In the genomic region with DNA sequence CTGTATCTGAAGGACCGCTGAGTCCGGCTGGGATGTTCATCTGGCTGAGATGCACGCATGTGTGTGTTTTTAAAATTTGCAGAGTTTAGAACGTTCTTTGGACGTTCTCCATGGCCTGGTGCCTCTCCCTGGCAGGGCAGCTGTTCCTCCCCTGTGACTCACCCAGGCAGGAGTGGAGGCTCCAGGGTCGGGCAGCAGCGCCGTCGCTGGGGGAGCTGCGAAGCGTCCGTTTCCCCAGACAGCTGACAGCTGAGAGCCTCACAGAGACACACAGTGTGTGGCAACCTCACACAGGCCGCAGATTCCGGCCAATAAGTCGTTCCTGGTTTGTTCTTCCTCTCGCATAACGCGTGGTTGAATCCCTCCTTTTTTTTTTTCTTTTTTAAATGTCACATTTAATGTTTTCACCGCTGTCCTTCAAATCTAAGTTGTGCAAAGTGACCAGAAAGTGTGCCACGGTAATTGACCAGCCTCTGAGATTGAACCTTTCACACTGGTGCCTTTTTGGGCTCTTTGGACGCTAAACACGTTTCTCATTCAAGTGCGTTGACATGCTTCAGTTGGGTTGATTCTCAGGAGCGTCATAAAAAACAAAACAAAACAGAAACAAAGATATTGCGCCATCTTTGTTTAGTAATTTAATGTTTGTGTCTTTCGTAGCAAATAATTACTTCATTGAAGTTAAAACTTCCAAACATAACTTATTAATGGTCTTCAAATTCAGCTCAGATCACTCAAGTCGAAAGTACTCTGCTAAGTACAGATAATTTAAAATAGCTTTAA, we compare ENCODE assay signal across 8 cellular contexts.
DNase-seq lines count a peak whose midpoint lies in the region; ATAC-seq and FAIRE-seq lines count a peak whose summit lies in the region.

No MANE protein-coding gene starts in this region.

- peaks cover 2% of the 10 kb centered on the region for H3K9me3 ChIP-seq in trophoblast cell (ENCODE audit: insufficient read depth, low read depth, low read length)

- H3K4me1 ChIP-seq in trophoblast cell (ENCODE audit: control insufficient read depth in 1 of 2, insufficient read depth in 2 of 2, low read length in 2 of 2) = peaks cover 5 to 11% of the 10 kb centered on the region in 2 experiments

- no peak overlapping the region for H2AK5ac ChIP-seq in trophoblast cell (ENCODE audit: low read length)

- H3K23ac ChIP-seq in trophoblast cell (ENCODE audit: low read length) = no peak overlapping the region

- H3K9ac ChIP-seq in trophoblast cell (ENCODE audit: low read length) = no peak overlapping the region

- H2BK12ac ChIP-seq in trophoblast cell (ENCODE audit: low read length) = no peak overlapping the region

- H3K79me2 ChIP-seq in trophoblast cell (ENCODE audit: control insufficient read depth, insufficient read depth, low read length, poor library complexity) = no peaks in the 10 kb centered on the region

- peak overlapping the region; percentile 7 for H3K27ac ChIP-seq in trophoblast cell (ENCODE audit: low read depth, low read length)

- no peak overlapping the region for H3K4me3 ChIP-seq in trophoblast cell (ENCODE audit: low read depth, low read length)

- H4K91ac ChIP-seq in trophoblast cell (ENCODE audit: low read depth, low read length) = no peak overlapping the region

- no peak overlapping the region for H3K18ac ChIP-seq in trophoblast cell (ENCODE audit: low read length)

- DNase-seq in Caki2 (ENCODE audit: low read depth) = peak; percentile 61
- DNase-seq in RPMI7951 (ENCODE audit: low read depth) = peak; percentile 91
- peak; percentile 52 to 78 for DNase-seq in frontal cortex (ENCODE audit: low spot score in 2 of 2)
- DNase-seq in trophoblast cell = peak in 1 of 2 donors; percentile 44
- no peak for DNase-seq in urothelium cell line (ENCODE audit: low spot score)
- DNase-seq in stimulated activated CD4-positive, alpha-beta T cell treated with anti-CD3 and anti-CD28 coated beads, Interleukin-2, amount 100 ng/mL, for 48 hours = no peak
- no peak for DNase-seq in iPS-NIHi7 (ENCODE audit: extremely low spot score)

- H3K14ac ChIP-seq in trophoblast cell (ENCODE audit: low read length) = no peak overlapping the region

- H3K4me2 ChIP-seq in trophoblast cell (ENCODE audit: low read length) = no peak overlapping the region

- H3K27me3 ChIP-seq in trophoblast cell (ENCODE audit: insufficient read depth, low read length) = no peaks in the 10 kb centered on the region

- no peak overlapping the region for H4K12ac ChIP-seq in trophoblast cell (ENCODE audit: low read depth, low read length)

- ATAC-seq in GM18498 (IDR thresholded peaks at IDR 0.05; ENCODE audit: unreplicated experiment) = no peak

- WGBS in trophoblast cell (ENCODE audit: extremely low coverage, insufficient coverage, insufficient read length) = no CpG with 5 or more reads among the region's 27 CpGs

- H3K4ac ChIP-seq in trophoblast cell (ENCODE audit: low read depth, low read length) = no peak overlapping the region

- H2BK120ac ChIP-seq in trophoblast cell (ENCODE audit: insufficient read depth, low read length, poor library complexity) = no peak overlapping the region

- in situ Hi-C loops in Caki2 (cut with HindIII; ENCODE audit: low pct_unique_long_range_greater_than_20kb, low sequenced_read_pairs) = no loop called here

- H3K36me3 ChIP-seq in trophoblast cell (ENCODE audit: control insufficient read depth in 1 of 2, insufficient read depth in 2 of 2, low read length in 2 of 2) = peaks cover 9% of the 10 kb centered on the region in 2 experiments

- no peak overlapping the region for H2BK5ac ChIP-seq in trophoblast cell (ENCODE audit: low read depth, low read length, poor library complexity)

- no peak overlapping the region for H4K8ac ChIP-seq in trophoblast cell (ENCODE audit: low read depth, low read length)

- FAIRE-seq in frontal cortex (lab: Jason Lieb, UNC) = no peak
- FAIRE-seq in urothelium cell line (lab: Jason Lieb, UNC) = no peak

- H3K79me1 ChIP-seq in trophoblast cell (ENCODE audit: low read length) = peaks cover 4% of the 10 kb centered on the region

- H2AFZ ChIP-seq in trophoblast cell (ENCODE audit: insufficient read depth, low read length, poor library complexity) = no peak overlapping the region

Comparison
In these comparisons a context has a peak if more than half of its experiments do, and no peak if none do; other contexts are left out.
1. DNase-seq: peak in Caki2 (single experiment), RPMI7951 (single experiment) and frontal cortex (2 of 2); none in urothelium cell line (single experiment), stimulated activated CD4-positive, alpha-beta T cell treated with anti-CD3 and anti-CD28 coated beads, Interleukin-2, amount 100 ng/mL, for 48 hours (0 of 2) and iPS-NIHi7 (single experiment).